In genomic region chr3:126984391-126985142, GRCh38 we compare ENCODE assay signal across 8 cellular contexts. TPM values are rescaled to one million over a fixed set of nuclear protein-coding genes. Genes with fewer than 3 reads are reported as not detected.
DNase-seq lines count a peak whose midpoint lies in the region; ATAC-seq, FAIRE-seq and TF ChIP-seq lines count a peak whose summit lies in the region.

No MANE protein-coding gene starts in this region.

- H3K27ac Mint-ChIP-seq in CD4-positive, CD25-positive, alpha-beta regulatory T cell = no peak overlapping the region

- POLR2A ChIA-PET in H1 (lab: Charles Lee; ENCODE audit: partially characterized antibody) = interaction anchor here (0.6 to 2.2 kb wide), 5 partner anchors 11 to 233 kb away, joined by 3 to 9 read pairs (median 3); no protein-coding TSS in a partner anchor

- H2BK5ac ChIP-seq in H1 (ENCODE audit: low read depth, low read length) = no peak overlapping the region
- H2BK5ac ChIP-seq in neuronal stem cell (ENCODE audit: low read length) = peak overlapping the region; percentile 87

- H3K14ac ChIP-seq in H1 (ENCODE audit: insufficient read length) (no peak overlapping the region), neuronal stem cell (ENCODE audit: low read length) (peak overlapping the region; percentile 89)

- H4K20me1 ChIP-seq in H1 (replicated peaks in 1 of 2; ENCODE audit: control insufficient read depth in 1 of 2, insufficient read depth in 2 of 2, low read length in 2 of 2) = peaks cover 19 to 40% of the 10 kb centered on the region in 2 experiments

- H3K23me2 ChIP-seq in H1 (ENCODE audit: low read depth, low read length) = peaks cover 6% of the 10 kb centered on the region; the same call in 1 of the 2 replicates

- no peak for FAIRE-seq in H1 (lab: Jason Lieb, UNC)

- no peak overlapping the region for H3K27ac ChIP-seq in CD4-positive, CD25-positive, alpha-beta regulatory T cell (ENCODE audit: insufficient read depth, low read length, poor library complexity, severe bottlenecking)
- H3K27ac ChIP-seq in H1 (ENCODE audit: low read depth, low read length) (no peak overlapping the region), neuronal stem cell (replicated peaks; ENCODE audit: low read length) (peak overlapping the region; percentile 32)

- H3K18ac ChIP-seq in H1 (ENCODE audit: extremely low read depth, low read length) = no peak overlapping the region; the same call in 1 of the 2 replicates
- H3K18ac ChIP-seq in neuronal stem cell (ENCODE audit: low read length) = peak overlapping the region; percentile 95

- H3K9me3 ChIP-seq in CD4-positive, CD25-positive, alpha-beta regulatory T cell (ENCODE audit: control insufficient read depth in 2 of 2, low read length in 2 of 2) = no peaks in the 10 kb centered on the region
- H3K9me3 ChIP-seq in NT2/D1 (ENCODE audit: insufficient read depth, low read length) (no peaks in the 10 kb centered on the region), H1 (ENCODE audit: insufficient read depth in 2 of 2, low read depth in 1 of 2, low read length in 1 of 2) (no peaks in the 10 kb centered on the region), neuronal stem cell (replicated peaks in 1 of 2; ENCODE audit: control insufficient read depth in 2 of 2, insufficient read depth in 1 of 2, low read depth in 1 of 2, low read length in 2 of 2) (no peaks in the 10 kb centered on the region)

- H2BK15ac ChIP-seq in H1 (ENCODE audit: low read length) = no peak overlapping the region
- H2BK15ac ChIP-seq in neuronal stem cell (ENCODE audit: low read length) = peak overlapping the region; percentile 83

- H3K4ac ChIP-seq in H1 (replicated peaks; ENCODE audit: insufficient read length, low read depth, low read length) (no peak overlapping the region), neuronal stem cell (ENCODE audit: low read length) (peak overlapping the region; percentile 76)

- H2BK120ac ChIP-seq in H1 (replicated peaks; ENCODE audit: low read depth, low read length) (no peak overlapping the region), neuronal stem cell (ENCODE audit: low read depth, low read length) (no peak overlapping the region)

- H2AFZ ChIP-seq in H1 (ENCODE audit: low read length) (no peak overlapping the region), neuronal stem cell (ENCODE audit: low read length) (no peak overlapping the region)

- peaks cover 0 to 23% (median 9%) of the 10 kb centered on the region in 4 donors for H3K4me1 Mint-ChIP-seq in CD4-positive, CD25-positive, alpha-beta regulatory T cell

- H3K9me3 Mint-ChIP-seq in CD4-positive, CD25-positive, alpha-beta regulatory T cell = no peaks in the 10 kb centered on the region

- peaks cover 4% of the 10 kb centered on the region for H3K36me3 Mint-ChIP-seq in CD4-positive, CD25-positive, alpha-beta regulatory T cell

- DNase-seq in CD4-positive, CD25-positive, alpha-beta regulatory T cell = peak in 1 of 3 donors; percentile 5
- no peak for DNase-seq in NT2/D1 (ENCODE audit: low read depth, low spot score)
- DNase-seq in H1 (ENCODE audit: low read depth in 1 of 2, low spot score in 2 of 2) = no peak
- DNase-seq in neuronal stem cell (ENCODE audit: low spot score) = no peak
- DNase-seq in DMS153 (lab: John Stamatoyannopoulos, UW) = no peak
- DNase-seq in GM10266 (ENCODE audit: extremely low spot score) = no peak
- DNase-seq in SW 1271 (lab: John Stamatoyannopoulos, UW) = no peak
- DNase-seq in NCI-H146 treated with DMSO at 0.1 percent for 48 hours (lab: John Stamatoyannopoulos, UW; ENCODE audit: unreplicated experiment) = no peak

- H2BK12ac ChIP-seq in H1 (ENCODE audit: low read depth, low read length) (no peak overlapping the region), neuronal stem cell (ENCODE audit: low read length) (peak overlapping the region; percentile 14)

- no peaks in the 10 kb centered on the region for H3K27me3 ChIP-seq in CD4-positive, CD25-positive, alpha-beta regulatory T cell (ENCODE audit: control insufficient read depth, insufficient read depth, low read length)
- H3K27me3 ChIP-seq in NT2/D1 (ENCODE audit: insufficient read depth, insufficient read length) = peaks cover 9% of the 10 kb centered on the region
- peaks cover 0 to 7% (median 3%) of the 10 kb centered on the region in 4 experiments; a peak in 5 of 7 replicates for H3K27me3 ChIP-seq in H1 (replicated peaks in 1 of 4; ENCODE audit: control insufficient read depth in 3 of 4, extremely low read depth in 1 of 4, insufficient read depth in 3 of 4, low read length in 3 of 4)
- H3K27me3 ChIP-seq in neuronal stem cell (ENCODE audit: control insufficient read depth in 3 of 3, insufficient read depth in 3 of 3, low read depth in 1 of 3, low read length in 3 of 3) = peaks cover 0 to 7% (median 0%) of the 10 kb centered on the region in 3 experiments

- TF ChIP-seq CTCF in H1 (IDR thresholded peaks at IDR 0.05; ENCODE audit: control extremely low read depth in 1 of 3, insufficient read depth in 1 of 3, low read depth in 1 of 3, low read length in 3 of 3) (no peak), GM10266 (IDR thresholded peaks at IDR 0.05; ENCODE audit: control insufficient read depth, insufficient read depth, low read depth, missing control alignments) (no peak)

- no peak overlapping the region for H3K4me3 ChIP-seq in CD4-positive, CD25-positive, alpha-beta regulatory T cell (ENCODE audit: low read depth, low read length)
- H3K4me3 ChIP-seq in NT2/D1 (ENCODE audit: insufficient read length, low read depth) (peak overlapping the region; percentile 80), H1 (ENCODE audit: extremely low read depth in 1 of 4, insufficient read depth in 2 of 4, low read depth in 3 of 4, low read length in 4 of 4) (peak overlapping the region; percentile 67 to 87 (median 73)), neuronal stem cell (ENCODE audit: low read length in 2 of 2) (peak overlapping the region; percentile 82 to 96)

- H3K56ac ChIP-seq in H1 (replicated peaks; ENCODE audit: insufficient read length, low read depth, low read length) = no peak overlapping the region

- no peak for TF ChIP-seq POLR2A in H1 (IDR thresholded peaks at IDR 0.05; ENCODE audit: control extremely low read depth in 1 of 2, low read depth in 2 of 2, low read length in 2 of 2)

- H3K27me3 Mint-ChIP-seq in CD4-positive, CD25-positive, alpha-beta regulatory T cell = peaks cover 6% of the 10 kb centered on the region

- CTCF ChIA-PET in H1 (lab: Charles Lee; ENCODE audit: partially characterized antibody) = interaction anchor here (0.6 to 10.0 kb wide), 14 partner anchors 11 to 472 kb away, joined by 3 to 74 read pairs (median 3); no protein-coding TSS in a partner anchor

- 68% methylated on average over 14 of the region's 21 CpGs; no CpG with 5 or more reads in 1 of the 2 experiments for whole genome bisulfite sequencing in H1 (ENCODE audit: extremely low coverage in 1 of 2, insufficient coverage in 1 of 2, insufficient read length in 1 of 2, insufficient replicate concordance in 2 of 2, low coverage in 1 of 2, low lambda C conversion rate in 2 of 2, missing lambda C conversion rate in 1 of 2), 2 experiments
- WGBS in neuronal stem cell (ENCODE audit: extremely low coverage in 2 of 2, insufficient read length in 2 of 2, insufficient replicate concordance in 1 of 2), 2 donors = no CpG with 5 or more reads among the region's 21 CpGs

- TF ChIP-seq EP300 in H1 (IDR thresholded peaks at IDR 0.05; ENCODE audit: borderline replicate concordance in 1 of 2, low read depth in 2 of 2, low read length in 2 of 2) = no peak

- H4K91ac ChIP-seq in H1 (replicated peaks; ENCODE audit: insufficient read length, low read length) (no peak overlapping the region), neuronal stem cell (ENCODE audit: low read depth, low read length, poor library complexity) (no peak overlapping the region)

- no peak overlapping the region for H4K5ac ChIP-seq in H1 (ENCODE audit: insufficient read length, low read depth, low read length)

- ATAC-seq in CD4-positive, CD25-positive, alpha-beta regulatory T cell (ENCODE audit: low read depth in 2 of 2) = no peak

- peak overlapping the region in 3 of 4 donors; percentile 43 to 76 (median 48) for H3K4me3 Mint-ChIP-seq in CD4-positive, CD25-positive, alpha-beta regulatory T cell

- TF ChIP-seq RAD21 in H1 (IDR thresholded peaks at IDR 0.05 in 1 of 2, conservative IDR thresholded peaks at IDR 0.05 in 1 of 2; ENCODE audit: low read depth in 2 of 2, low read length in 2 of 2) = no peak

- no peak overlapping the region for H2BK20ac ChIP-seq in H1 (ENCODE audit: low read length)

- peak overlapping the region; percentile 48; the same call in 1 of the 2 replicates for H4K8ac ChIP-seq in H1 (ENCODE audit: extremely low read depth, insufficient read depth, low read length)
- H4K8ac ChIP-seq in neuronal stem cell (ENCODE audit: low read depth, low read length) = no peak overlapping the region

- H3K4me2 ChIP-seq in H1 (ENCODE audit: insufficient read depth in 1 of 2, low read depth in 2 of 2, low read length in 2 of 2) (peak overlapping the region; percentile 78), neuronal stem cell (ENCODE audit: insufficient read depth, low read length, poor library complexity, severe bottlenecking) (peak overlapping the region; percentile 89)

- peaks cover 20% of the 10 kb centered on the region for H3K4me1 ChIP-seq in CD4-positive, CD25-positive, alpha-beta regulatory T cell (ENCODE audit: control insufficient read depth, insufficient read depth, low read length, poor library complexity, severe bottlenecking)
- H3K4me1 ChIP-seq in NT2/D1 (ENCODE audit: insufficient read depth, insufficient read length) (peaks cover 24% of the 10 kb centered on the region), H1 (replicated peaks in 1 of 4; ENCODE audit: control insufficient read depth in 3 of 4, insufficient read depth in 4 of 4, low read length in 3 of 4) (peaks cover 0 to 23% (median 12%) of the 10 kb centered on the region in 4 experiments; a peak in 6 of 7 replicates), neuronal stem cell (ENCODE audit: control insufficient read depth in 2 of 2, insufficient read depth in 1 of 2, low read depth in 1 of 2, low read length in 2 of 2) (peaks cover 11 to 20% of the 10 kb centered on the region in 2 donors)

- peaks cover 8 to 53% of the 10 kb centered on the region in 2 experiments; a peak in 3 of 4 replicates for H3K79me2 ChIP-seq in H1 (ENCODE audit: control insufficient read depth in 1 of 2, insufficient read depth in 2 of 2, low read length in 2 of 2)

- H3K9ac ChIP-seq in NT2/D1 (ENCODE audit: insufficient read length, low read depth) (peak overlapping the region; percentile 90), H1 (replicated peaks in 1 of 4; ENCODE audit: extremely low read depth in 1 of 4, low read depth in 3 of 4, low read length in 3 of 4) (no peak overlapping the region; a peak in 1 of 7 replicates), neuronal stem cell (ENCODE audit: low read depth, low read length, poor library complexity) (peak overlapping the region; percentile 81)

- H3K36me3 ChIP-seq in CD4-positive, CD25-positive, alpha-beta regulatory T cell (ENCODE audit: control insufficient read depth, insufficient read depth, low read length) = no peaks in the 10 kb centered on the region
- peaks cover 39% of the 10 kb centered on the region for H3K36me3 ChIP-seq in NT2/D1 (ENCODE audit: insufficient read depth, insufficient read length, low read length)
- peaks cover 2 to 8% (median 5%) of the 10 kb centered on the region in 4 experiments; a peak in 6 of 8 replicates for H3K36me3 ChIP-seq in H1 (ENCODE audit: control insufficient read depth in 2 of 4, insufficient read depth in 4 of 4, low read length in 3 of 4)
- peaks cover 14 to 21% of the 10 kb centered on the region in 2 donors for H3K36me3 ChIP-seq in neuronal stem cell (replicated peaks in 1 of 2; ENCODE audit: control insufficient read depth in 2 of 2, insufficient read depth in 2 of 2, low read length in 2 of 2)

- no peak overlapping the region for H3K23ac ChIP-seq in H1 (ENCODE audit: insufficient read length)
- peak overlapping the region; percentile 89 for H3K23ac ChIP-seq in neuronal stem cell (ENCODE audit: low read depth, low read length, poor library complexity)

- H3K79me1 ChIP-seq in H1 (ENCODE audit: low read depth, low read length) (peaks cover 20% of the 10 kb centered on the region), neuronal stem cell (ENCODE audit: low read depth, low read length) (peaks cover 35% of the 10 kb centered on the region)

- H2AK5ac ChIP-seq in H1 (ENCODE audit: low read depth, low read length) (no peak overlapping the region; the same call in 1 of the 2 replicates), neuronal stem cell (ENCODE audit: low read depth, low read length) (peak overlapping the region; percentile 98)

RNA-seq across cellular contexts. Expression of gene PLXNA1, which starts 1.7 kb away (rescaled TPM):
- 12.6 TPM for total RNA-seq in CD4-positive, CD25-positive, alpha-beta regulatory T cell
- under 1 TPM; 0.25 to 0.52 (median 0.30) TPM for polyA plus RNA-seq in CD4-positive, CD25-positive, alpha-beta regulatory T cell
- 47.5 and 50.8 TPM in 2 replicates for total RNA-seq in H1 (2021; fragmentation: NEBNext Ultra II Directional; extraction: Animal tissue kit (Norgen Biotek cat#: 25700))
- polyA plus RNA-seq in H1 (2011; rRNA removed) = 54.9 and 81.4 TPM in 2 replicates
- polyA plus RNA-seq in H1 (2011; cell fraction: cytosol; rRNA removed) = 51.2 TPM
- polyA plus RNA-seq in H1 (2011; cell fraction: nucleus; rRNA removed) = 191 TPM
- polyA plus RNA-seq in H1 (2012, experiment 1 of 2) = 36.1 to 53.1 TPM (median 42.4 TPM) in 4 replicates
- polyA plus RNA-seq in H1 (2012, experiment 2 of 2) = 26.1 TPM
- 40.4 TPM for polyA plus RNA-seq in H1 (2013, experiment 1 of 2)
- polyA plus RNA-seq in H1 (2013, experiment 2 of 2) = 38.5 TPM
- polyA minus RNA-seq in H1 (2011; rRNA and poly(A)+ RNA removed) = 104 and 131 TPM in 2 replicates
- 53.8 TPM for polyA minus RNA-seq in H1 (2011; cell fraction: cytosol; rRNA and poly(A)+ RNA removed)
- 70.5 TPM for polyA minus RNA-seq in H1 (2011; cell fraction: nucleus; rRNA and poly(A)+ RNA removed)
- polyA plus RNA-seq in neuronal stem cell (2013, experiment 1 of 2) = 31.7 TPM
- 32.1 TPM for polyA plus RNA-seq in neuronal stem cell (2013, experiment 2 of 2)

Comparison
In these comparisons a context has a peak if more than half of its experiments do, and no peak if none do; other contexts are left out.
1. H3K9ac ChIP-seq: peak in NT2/D1 (single experiment) and neuronal stem cell (single experiment); none in H1 (0 of 4).